In genomic region chr15:39427705-39428104, GRCh38 we compare ENCODE assay signal across 11 cellular contexts.
DNase-seq lines count a peak whose midpoint lies in the region; ATAC-seq and TF ChIP-seq lines count a peak whose summit lies in the region.
"Had no signal": no experiment of that assay in that cellular context is flagged by ENCODE, and none has a peak within 500 bp of the region (broad histone marks: within the 10 kb centered on the region; RNA-seq: fewer than 3 reads in every experiment).

No MANE protein-coding gene starts in this region.

- ATAC-seq in GM19324 (IDR thresholded peaks at IDR 0.05; ENCODE audit: low FRiP score, unreplicated experiment) (peak; percentile 6), GM18517 (IDR thresholded peaks at IDR 0.05; ENCODE audit: unreplicated experiment) (no peak)

- no peak overlapping the region for H3K9ac ChIP-seq in endodermal cell (ENCODE audit: extremely low read depth, low read length, poor library complexity, severe bottlenecking)

- H3K9me3 Mint-ChIP-seq in dendritic cell treated with granulocyte-macrophage colony-stimulating factor and Interleukin-4, amounts not matched to agents 40 ng/mL and 50 ng/mL, for 4 days, result no peaks in the 10 kb centered on the region
- peaks cover 7% of the 10 kb centered on the region for H3K9me3 Mint-ChIP-seq in endodermal cell

- H3K27me3 ChIP-seq in neuron (ENCODE audit: insufficient read depth, low read length) (no peaks in the 10 kb centered on the region), endodermal cell (ENCODE audit: control insufficient read depth, insufficient read depth, low read length, poor library complexity, severe bottlenecking) (no peaks in the 10 kb centered on the region)
- H3K27me3 ChIP-seq: brain microvascular endothelial cell had no signal

- H3K4me3 ChIP-seq in neuron (ENCODE audit: low read length), result peak overlapping the region; percentile 31
- H3K4me3 ChIP-seq in endodermal cell (ENCODE audit: low read length), result no peak overlapping the region
- H3K4me3 ChIP-seq: lung had no signal

- H3K27ac Mint-ChIP-seq in dendritic cell treated with granulocyte-macrophage colony-stimulating factor and Interleukin-4, amounts not matched to agents 40 ng/mL and 50 ng/mL, for 4 days, result peak overlapping the region; percentile 71
- H3K27ac Mint-ChIP-seq in endodermal cell, result no peak overlapping the region

- no peaks in the 10 kb centered on the region for H3K27me3 Mint-ChIP-seq in dendritic cell treated with granulocyte-macrophage colony-stimulating factor and Interleukin-4, amounts not matched to agents 40 ng/mL and 50 ng/mL, for 4 days
- peaks cover 3% of the 10 kb centered on the region for H3K27me3 Mint-ChIP-seq in endodermal cell (ENCODE audit: insufficient read depth)

- peaks cover 13% of the 10 kb centered on the region for H3K4me1 ChIP-seq in neuron (ENCODE audit: insufficient read depth, low read length)
- no peaks in the 10 kb centered on the region for H3K4me1 ChIP-seq in endodermal cell (ENCODE audit: control insufficient read depth, insufficient read depth, low read length)

- no peak for TF ChIP-seq CTCF in endodermal cell (conservative IDR thresholded peaks at IDR 0.05)

- peaks cover 43% of the 10 kb centered on the region for H3K4me1 Mint-ChIP-seq in dendritic cell treated with granulocyte-macrophage colony-stimulating factor and Interleukin-4, amounts not matched to agents 40 ng/mL and 50 ng/mL, for 4 days (ENCODE audit: low read depth)
- peaks cover 5% of the 10 kb centered on the region for H3K4me1 Mint-ChIP-seq in endodermal cell

- H2AFZ ChIP-seq in neuron (ENCODE audit: low read depth, low read length), result peak overlapping the region; percentile 7

- intact Hi-C loops in dendritic cell treated with granulocyte-macrophage colony-stimulating factor and Interleukin-4, amounts not matched to agents 40 ng/mL and 50 ng/mL, for 4 days (cut with micrococcal nuclease), result no loop called here

- no peak overlapping the region for H3K27ac ChIP-seq in endodermal cell (ENCODE audit: low read depth, low read length)
- H3K27ac ChIP-seq: brain microvascular endothelial cell had no signal

- peak; percentile 34 for DNase-seq in LHCN-M2 (ENCODE audit: low read depth)
- no peak for DNase-seq in amniotic stem cell (lab: John Stamatoyannopoulos, UW)
- DNase-seq in GM19238 (ENCODE audit: insufficient read length, low spot score), result no peak
- no peak for DNase-seq in endodermal cell
- DNase-seq: NCI-H1105 treated with DMSO at 0.1 percent for 48 hours had no signal

- 80 to 93% methylated on average over 2 to 3 of the region's 3 CpGs for WGBS in endodermal cell (ENCODE audit: insufficient coverage in 1 of 2, insufficient read length in 1 of 2), 2 experiments

- H3K9me3 ChIP-seq in neuron (ENCODE audit: low read length), result no peaks in the 10 kb centered on the region
- H3K9me3 ChIP-seq in endodermal cell (ENCODE audit: control insufficient read depth, low read length), result no peaks in the 10 kb centered on the region

- H3K36me3 Mint-ChIP-seq in dendritic cell treated with granulocyte-macrophage colony-stimulating factor and Interleukin-4, amounts not matched to agents 40 ng/mL and 50 ng/mL, for 4 days (ENCODE audit: low read depth), result no peaks in the 10 kb centered on the region
- H3K36me3 Mint-ChIP-seq in endodermal cell (ENCODE audit: low read depth), result no peaks in the 10 kb centered on the region

- H3K36me3 ChIP-seq in neuron (ENCODE audit: insufficient read depth, low read length) (no peaks in the 10 kb centered on the region), endodermal cell (ENCODE audit: control insufficient read depth, insufficient read depth, low read length) (no peaks in the 10 kb centered on the region)
- H3K36me3 ChIP-seq: brain microvascular endothelial cell had no signal

- no peak overlapping the region for H3K4me3 Mint-ChIP-seq in dendritic cell treated with granulocyte-macrophage colony-stimulating factor and Interleukin-4, amounts not matched to agents 40 ng/mL and 50 ng/mL, for 4 days
- H3K4me3 Mint-ChIP-seq in endodermal cell, result no peak overlapping the region
